15 cellular contexts compared by ENCODE assay signal in the genomic region with DNA sequence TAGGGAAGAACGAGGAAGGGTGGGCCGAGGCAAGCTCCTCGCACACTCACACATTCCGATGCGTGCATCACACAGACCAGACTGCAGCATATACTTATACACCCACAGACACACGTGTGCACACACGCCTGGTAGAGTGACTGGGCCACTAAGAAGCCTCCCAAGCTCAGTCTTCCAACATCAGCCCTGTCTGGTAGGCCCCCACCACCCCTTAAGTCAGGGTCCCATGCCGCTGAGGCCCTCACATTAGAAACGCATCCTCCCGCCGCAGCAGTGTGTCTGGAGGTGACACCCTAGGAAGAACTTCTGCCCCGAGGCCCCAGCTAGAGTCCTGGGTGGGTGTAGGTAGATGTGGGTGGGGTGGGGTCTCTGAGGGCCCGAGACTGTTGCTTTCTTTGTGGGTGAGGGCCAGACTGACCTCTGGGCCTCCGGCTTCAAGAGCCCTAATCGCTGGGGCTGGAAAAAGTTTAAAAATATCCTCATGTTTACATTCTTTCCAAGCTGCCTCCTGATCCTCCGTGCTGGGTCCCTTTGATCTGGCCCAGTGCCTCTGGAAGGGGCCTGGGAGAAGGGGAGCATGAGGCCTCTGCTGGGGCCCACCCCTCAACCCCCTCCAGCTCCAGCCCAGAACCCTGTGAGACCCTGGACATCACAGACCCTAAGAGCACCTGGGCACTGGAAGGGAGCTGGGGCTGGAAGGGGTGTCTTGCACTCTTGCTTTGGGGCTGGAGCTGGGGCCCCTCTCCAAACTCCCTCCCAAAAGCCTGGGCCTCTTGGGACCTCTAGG. TPM values are rescaled to one million over a fixed set of nuclear protein-coding genes. Genes with fewer than 3 reads are reported as not detected.
DNase-seq lines count a peak whose midpoint lies in the region; ATAC-seq and TF ChIP-seq lines count a peak whose summit lies in the region.
"Had no signal": no experiment of that assay in that cellular context is flagged by ENCODE, and none has a peak within 500 bp of the region (broad histone marks: within the 10 kb centered on the region; RNA-seq: fewer than 3 reads in every experiment).

No MANE protein-coding gene starts in this region.

- TF ChIP-seq CTCF in HEK293 (tag by site-specific recombination; IDR thresholded peaks at IDR 0.05): no peak
- TF ChIP-seq CTCF in epithelial cell of esophagus (IDR thresholded peaks at IDR 0.05; ENCODE audit: insufficient read depth, low read depth, low read length, missing control alignments): no peak
- TF ChIP-seq CTCF in left lung (IDR thresholded peaks at IDR 0.05): no peak
- TF ChIP-seq CTCF in stomach (IDR thresholded peaks at IDR 0.05): no peak

- CTCF ChIA-PET in HEK293 (lab: Yijun Ruan, JAX): interaction anchor here (0.5 to 17.9 kb wide), 8 partner anchors 10 to 255 kb away, joined by 3 to 268 read pairs (median 4); partner anchors contain the start of genes CDH16, CES3, FBXL8 and RRAD

- H3K4me3 ChIP-seq in HEK293 (ENCODE audit: low read depth, low read length): no peak overlapping the region
- H3K4me3 ChIP-seq in epithelial cell of esophagus (ENCODE audit: low read length): no peak overlapping the region
- no peak overlapping the region for H3K4me3 ChIP-seq in left lung
- H3K4me3 ChIP-seq in stomach: no peak overlapping the region

- intact Hi-C loops in left lung (cut with DNase I): no loop called here
- intact Hi-C loops in stomach (cut with DNase I; ENCODE audit: low total_unique reads): no loop called here

- H3K27ac ChIP-seq in HEK293 (ENCODE audit: extremely low read depth, low read depth, low read length) (peak overlapping the region; percentile 69), left lung (peak overlapping the region in 1 of 2 donors; percentile 62), stomach (peak overlapping the region; percentile 9 to 88 (median 59))
- H3K27ac ChIP-seq: C4-2B had no signal

- no peak for TF ChIP-seq POLR2A in stomach (IDR thresholded peaks at IDR 0.05)

- no peaks in the 10 kb centered on the region for H3K9me3 ChIP-seq in HEK293 (ENCODE audit: control insufficient read depth, insufficient read depth, low read depth, low read length)
- H3K9me3 ChIP-seq in left lung: no peaks in the 10 kb centered on the region
- H3K9me3 ChIP-seq in stomach: no peaks in the 10 kb centered on the region

- H3K36me3 ChIP-seq in HEK293 (ENCODE audit: control insufficient read depth in 2 of 2, insufficient read depth in 1 of 2, low read length in 2 of 2): no peaks in the 10 kb centered on the region
- no peaks in the 10 kb centered on the region for H3K36me3 ChIP-seq in left lung
- H3K36me3 ChIP-seq in stomach: no peaks in the 10 kb centered on the region

- POLR2A ChIA-PET in HEK293 (lab: Yijun Ruan, JAX): interaction anchor here (0.7 to 1.9 kb wide), 5 partner anchors 9 to 24 kb away, joined by 3 to 6 read pairs (median 5); partner anchors contain the start of gene CDH16

- WGBS in stomach, 5 donors: 35 to 49% (median 47%) methylated on average over 15 to 16 of the region's 16 CpGs

- ATAC-seq in left lung (peak; percentile 44), HG03196 (IDR thresholded peaks at IDR 0.05; ENCODE audit: unreplicated experiment) (no peak), HG03378 (IDR thresholded peaks at IDR 0.05; ENCODE audit: unreplicated experiment) (no peak)
- ATAC-seq: stimulated activated memory B cell treated with anti-CD40 and anti-IgM and Interleukin-4, amounts not matched to agents 10 μg/mL and 1 μg/mL and 100 μg/mL, for 72 hours had no signal

- DNase-seq in epithelial cell of esophagus (ENCODE audit: low read depth) (peak; percentile 67), left lung (no peak), stomach (peak; percentile 37), retina (no peak), DMS114 treated with DMSO at 0.1 percent for 48 hours (lab: John Stamatoyannopoulos, UW; ENCODE audit: unreplicated experiment) (no peak)
- DNase-seq: dermis blood vessel endothelial cell, HCEC 1CT, NCI-H526 treated with DMSO at 0.1 percent for 48 hours had no signal

- H3K27me3 ChIP-seq in left lung (no peaks in the 10 kb centered on the region), stomach (no peaks in the 10 kb centered on the region)

- no peak for TF ChIP-seq EP300 in stomach (IDR thresholded peaks at IDR 0.05)

- H3K4me1 ChIP-seq in HEK293 (ENCODE audit: control insufficient read depth, insufficient read depth, low read length): peaks cover 13% of the 10 kb centered on the region
- peaks cover 6 to 16% of the 10 kb centered on the region in 2 donors for H3K4me1 ChIP-seq in left lung
- peaks cover 42 to 65% (median 52%) of the 10 kb centered on the region in 4 donors for H3K4me1 ChIP-seq in stomach

TF ChIP-seq in HEK293, 187 proteins besides CTCF, POLR2A, EP300 and RAD21:
- no peak for TF ChIP-seq ZBTB17 (tag by site-specific recombination; IDR thresholded peaks at IDR 0.05)
- TF ChIP-seq, protein P1, sequence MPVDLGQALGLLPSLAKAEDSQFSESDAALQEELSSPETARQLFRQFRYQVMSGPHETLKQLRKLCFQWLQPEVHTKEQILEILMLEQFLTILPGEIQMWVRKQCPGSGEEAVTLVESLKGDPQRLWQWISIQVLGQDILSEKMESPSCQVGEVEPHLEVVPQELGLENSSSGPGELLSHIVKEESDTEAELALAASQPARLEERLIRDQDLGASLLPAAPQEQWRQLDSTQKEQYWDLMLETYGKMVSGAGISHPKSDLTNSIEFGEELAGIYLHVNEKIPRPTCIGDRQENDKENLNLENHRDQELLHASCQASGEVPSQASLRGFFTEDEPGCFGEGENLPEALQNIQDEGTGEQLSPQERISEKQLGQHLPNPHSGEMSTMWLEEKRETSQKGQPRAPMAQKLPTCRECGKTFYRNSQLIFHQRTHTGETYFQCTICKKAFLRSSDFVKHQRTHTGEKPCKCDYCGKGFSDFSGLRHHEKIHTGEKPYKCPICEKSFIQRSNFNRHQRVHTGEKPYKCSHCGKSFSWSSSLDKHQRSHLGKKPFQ (tag by site-specific recombination; IDR thresholded peaks at IDR 0.05): no peak
- no peak for TF ChIP-seq BCL11B (tag by site-specific recombination; IDR thresholded peaks at IDR 0.05; ENCODE audit: low read depth)
- no peak for TF ChIP-seq ZXDB (tag by site-specific recombination; IDR thresholded peaks at IDR 0.05)
- no peak for TF ChIP-seq ZNF776 (tag by site-specific recombination; IDR thresholded peaks at IDR 0.05; ENCODE audit: borderline replicate concordance)
- TF ChIP-seq, protein P2, sequence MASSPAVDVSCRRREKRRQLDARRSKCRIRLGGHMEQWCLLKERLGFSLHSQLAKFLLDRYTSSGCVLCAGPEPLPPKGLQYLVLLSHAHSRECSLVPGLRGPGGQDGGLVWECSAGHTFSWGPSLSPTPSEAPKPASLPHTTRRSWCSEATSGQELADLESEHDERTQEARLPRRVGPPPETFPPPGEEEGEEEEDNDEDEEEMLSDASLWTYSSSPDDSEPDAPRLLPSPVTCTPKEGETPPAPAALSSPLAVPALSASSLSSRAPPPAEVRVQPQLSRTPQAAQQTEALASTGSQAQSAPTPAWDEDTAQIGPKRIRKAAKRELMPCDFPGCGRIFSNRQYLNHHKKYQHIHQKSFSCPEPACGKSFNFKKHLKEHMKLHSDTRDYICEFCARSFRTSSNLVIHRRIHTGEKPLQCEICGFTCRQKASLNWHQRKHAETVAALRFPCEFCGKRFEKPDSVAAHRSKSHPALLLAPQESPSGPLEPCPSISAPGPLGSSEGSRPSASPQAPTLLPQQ (tag by site-specific recombination; IDR thresholded peaks at IDR 0.05): 0 out of 2 replicates have a peak, but pooled peaks have one; percentile 52
- no peak for TF ChIP-seq HOXA7 (CRISPR knock-in tag; IDR thresholded peaks at IDR 0.05; ENCODE audit: borderline replicate concordance)
- no peak for TF ChIP-seq ZNF707 (tag by site-specific recombination; IDR thresholded peaks at IDR 0.05)
- TF ChIP-seq ZNF521 (tag by site-specific recombination; IDR thresholded peaks at IDR 0.05): no peak
- no peak for TF ChIP-seq ZNF571 (tag by site-specific recombination; IDR thresholded peaks at IDR 0.05)
- TF ChIP-seq ZNF558 (tag by site-specific recombination; IDR thresholded peaks at IDR 0.05): no peak
- TF ChIP-seq ZFHX2 (tag by site-specific recombination; conservative IDR thresholded peaks at IDR 0.05): peak; percentile 28; the same call in 1 of the 2 replicates
- TF ChIP-seq ZNF121 (tag by site-specific recombination; IDR thresholded peaks at IDR 0.05): no peak
- TF ChIP-seq ZBTB20 (tag by site-specific recombination; IDR thresholded peaks at IDR 0.05): no peak
- TF ChIP-seq ZNF513 (tag by site-specific recombination; IDR thresholded peaks at IDR 0.05): no peak
- no peak for TF ChIP-seq ZNF350 (tag by site-specific recombination; IDR thresholded peaks at IDR 0.05)
TF ChIP-seq in HEK293: peak in this region for 2.

RNA-seq across cellular contexts. Expression of gene CDH16, which starts 13.6 kb away (rescaled TPM):
- total RNA-seq in left lung (under 1 TPM in 1 of 2 donors, not detected in 1; 0.32 TPM), stomach (1 to 10 TPM in 1 of 5 donors, under 1 TPM in 1, not detected in 3; 0.14 to 1.1 TPM)
- polyA plus RNA-seq in stomach: 1 to 10 TPM in 1 of 3 donors, not detected in 2; 2.3 TPM
- total RNA-seq: activated CD8-positive, alpha-beta memory T cell treated with anti-CD3 and anti-CD28 coated beads, Interleukin-2, amount 10 ng/mL, durations not matched to agents 7 days and 5 days; glomerular endothelial cell had no signal

RNA-seq across cellular contexts. Expression of gene RRAD, which starts 20.3 kb away (rescaled TPM):
- 10 to 100 TPM in 1 of 2 donors, 1 to 10 TPM in 1; 8.2 to 31.8 TPM for total RNA-seq in left lung
- 10 to 100 TPM in 2 of 5 donors, 1 to 10 TPM in 3; 1.0 to 39.7 (median 3.6) TPM for total RNA-seq in stomach
- 10 to 100 TPM in 1 of 3 donors, 1 to 10 TPM in 2; 2.9 to 37.8 (median 3.4) TPM for polyA plus RNA-seq in stomach

RNA-seq across cellular contexts. Expression of gene PDP2, which starts 24.7 kb away (rescaled TPM):
- total RNA-seq in left lung (10 to 100 TPM; 17.4 to 36.3 TPM), stomach (10 to 100 TPM in 1 of 5 donors, 1 to 10 TPM in 4; 4.9 to 96.9 (median 7.5) TPM)
- polyA plus RNA-seq in stomach: 1 to 10 TPM; 1.6 to 2.1 (median 1.9) TPM

RNA-seq across cellular contexts. Expression of gene CIAO2B, which starts 29.2 kb away (rescaled TPM):
- total RNA-seq in left lung: 10 to 100 TPM; 81.7 to 82.5 TPM
- 10 to 100 TPM in 4 of 5 donors, 1 to 10 TPM in 1; 4.3 to 95.1 (median 43.2) TPM for total RNA-seq in stomach
- 100 to 1,000 TPM; 166 to 176 (median 171) TPM for polyA plus RNA-seq in stomach

RNA-seq across cellular contexts. Expression of gene CES2, which starts 30.3 kb away (rescaled TPM):
- 10 to 100 TPM; 31.7 to 38.4 TPM for total RNA-seq in left lung
- total RNA-seq in stomach: 100 to 1,000 TPM in 1 of 5 donors, 10 to 100 TPM in 4; 16.9 to 893 (median 47.4) TPM
- 10 to 100 TPM; 24.9 to 32.7 (median 26.1) TPM for polyA plus RNA-seq in stomach

Comparison
In these comparisons a context has a peak if more than half of its experiments do, and no peak if none do; other contexts are left out.
1. DNase-seq: peak in epithelial cell of esophagus (single experiment) and stomach (single experiment); none in left lung (0 of 2), retina (single experiment) and DMS114 treated with DMSO at 0.1 percent for 48 hours (single experiment).